ENCODE assay signal across 16 cellular contexts in genomic region chr5:30287890-30288289, GRCh38.
"Had no signal": no experiment of that assay in that cellular context is flagged by ENCODE, and none has a peak within 500 bp of the region (broad histone marks: within the 10 kb centered on the region; RNA-seq: fewer than 3 reads in every experiment).

No MANE protein-coding gene starts in this region.

- ATAC-seq: heart left ventricle; left lobe of liver; naive thymus-derived CD4-positive, alpha-beta T cell; psoas muscle; sciatic nerve; stimulated activated naive CD8-positive, alpha-beta T cell treated with anti-CD3 and anti-CD28 coated beads, Interleukin-15, Interleukin-2, amounts not matched to agents 100 U/mL and 50 U/mL, for 24 hours had no signal

- DNase-seq: cortex of kidney; dorsolateral prefrontal cortex; effector CD8-positive, alpha-beta T cell; foreskin melanocyte; heart left ventricle; hippocampal formation; mammary epithelial cell; naive thymus-derived CD4-positive, alpha-beta T cell; psoas muscle; retina; stimulated activated naive CD8-positive, alpha-beta T cell treated with anti-CD3 and anti-CD28 coated beads, Interleukin-15, Interleukin-2, amounts not matched to agents 100 U/mL and 50 U/mL, for 24 hours; tibial artery; upper lobe of left lung; uterus had no signal
